ENCODE assay signal across 25 cellular contexts in genomic region chr21:42407476-42407875, GRCh38. TPM values are rescaled to one million over a fixed set of nuclear protein-coding genes. Genes with fewer than 3 reads are reported as not detected.
DNase-seq lines count a peak whose midpoint lies in the region; ATAC-seq and TF ChIP-seq lines count a peak whose summit lies in the region.
"Had no signal": no experiment of that assay in that cellular context is flagged by ENCODE, and none has a peak within 500 bp of the region (broad histone marks: within the 10 kb centered on the region; RNA-seq: fewer than 3 reads in every experiment).

No MANE protein-coding gene starts in this region.

- H3K4me3 ChIP-seq in Loucy (ENCODE audit: low read length, poor library complexity, severe bottlenecking) (peak overlapping the region; percentile 5), upper lobe of right lung (no peak overlapping the region)
- H3K4me3 ChIP-seq: gastrocnemius medialis, uterus had no signal

- H3K36me3 Mint-ChIP-seq in activated naive CD4-positive, alpha-beta T cell treated with anti-CD3 and anti-CD28 coated beads, Interleukin-2, amount 10 ng/mL, durations not matched to agents 7 days and 5 days: peaks cover 44% of the 10 kb centered on the region
- peaks cover 15% of the 10 kb centered on the region for H3K36me3 Mint-ChIP-seq in activated naive CD8-positive, alpha-beta T cell
- H3K36me3 Mint-ChIP-seq: brain had no signal

- no peaks in the 10 kb centered on the region for H3K9me3 ChIP-seq in Loucy (ENCODE audit: insufficient read depth, low read depth, low read length)
- no peaks in the 10 kb centered on the region for H3K9me3 ChIP-seq in upper lobe of right lung
- H3K9me3 ChIP-seq: gastrocnemius medialis, uterus had no signal

- H2AFZ ChIP-seq in Loucy (ENCODE audit: low read length): no peak overlapping the region

- CTCF ChIA-PET in activated naive CD4-positive, alpha-beta T cell treated with anti-CD3 and anti-CD28 coated beads, Interleukin-2, amount 10 ng/mL, durations not matched to agents 7 days and 5 days (lab: Charles Lee): no interaction called here

- peaks cover 45% of the 10 kb centered on the region for H3K4me1 Mint-ChIP-seq in activated naive CD4-positive, alpha-beta T cell treated with anti-CD3 and anti-CD28 coated beads, Interleukin-2, amount 10 ng/mL, durations not matched to agents 7 days and 5 days
- H3K4me1 Mint-ChIP-seq in activated naive CD8-positive, alpha-beta T cell (ENCODE audit: low read depth): peaks cover 66% of the 10 kb centered on the region

- H3K27me3 ChIP-seq in Loucy (ENCODE audit: insufficient read depth, low read length, poor library complexity, severe bottlenecking) (no peaks in the 10 kb centered on the region), upper lobe of right lung (peaks cover 3% of the 10 kb centered on the region)

- no peak for DNase-seq in activated naive CD4-positive, alpha-beta T cell treated with anti-CD3 and anti-CD28 coated beads, Interleukin-2, amount 10 ng/mL, durations not matched to agents 7 days and 5 days
- DNase-seq in activated naive CD4-positive, alpha-beta T cell treated with Interleukin-2 at 50 U/mL for 16 hours: no peak
- DNase-seq in upper lobe of right lung: peak; percentile 44
- DNase-seq in GM13976 (ENCODE audit: low spot score): no peak
- no peak for DNase-seq in amniotic stem cell (lab: John Stamatoyannopoulos, UW)
- DNase-seq: COR-L47; DMS79 treated with DMSO at 0.1 percent for 48 hours; effector CD8-positive, alpha-beta T cell; gastrocnemius medialis; hippocampal formation; left ventricle myocardium superior; NCI-H1436 treated with DMSO at 0.1 percent for 48 hours; NCI-H510A; stimulated activated CD4-positive, alpha-beta T cell treated with anti-CD3 and anti-CD28 coated beads, Interleukin-15, amount 100 ng/mL, for 24 hours; substantia nigra; uterus had no signal

- H3K9me3 Mint-ChIP-seq in activated naive CD4-positive, alpha-beta T cell treated with anti-CD3 and anti-CD28 coated beads, Interleukin-2, amount 10 ng/mL, durations not matched to agents 7 days and 5 days: no peaks in the 10 kb centered on the region
- H3K9me3 Mint-ChIP-seq in activated naive CD8-positive, alpha-beta T cell (ENCODE audit: low read depth): no peaks in the 10 kb centered on the region
- H3K9me3 Mint-ChIP-seq: brain, neural crest cell had no signal

- no peak overlapping the region for H3K27ac Mint-ChIP-seq in activated naive CD4-positive, alpha-beta T cell treated with anti-CD3 and anti-CD28 coated beads, Interleukin-2, amount 10 ng/mL, durations not matched to agents 7 days and 5 days
- peak overlapping the region; percentile 96 for H3K27ac Mint-ChIP-seq in activated naive CD8-positive, alpha-beta T cell
- H3K27ac Mint-ChIP-seq: brain had no signal

- peak overlapping the region; percentile 73 for H3K4me2 ChIP-seq in Loucy (ENCODE audit: low read depth, low read length, poor library complexity, severe bottlenecking)

- peaks cover 52% of the 10 kb centered on the region for H3K79me2 ChIP-seq in Loucy (ENCODE audit: insufficient read depth, low read length)

- no peaks in the 10 kb centered on the region for H4K20me1 ChIP-seq in Loucy (ENCODE audit: insufficient read depth, low read length, poor library complexity, severe bottlenecking)

- H3K9ac ChIP-seq in Loucy (ENCODE audit: low read depth, low read length, poor library complexity, severe bottlenecking): peak overlapping the region; percentile 23

- peaks cover 15% of the 10 kb centered on the region; the same call in 1 of the 2 replicates for H3K36me3 ChIP-seq in Loucy (ENCODE audit: insufficient read depth, low read length)
- H3K36me3 ChIP-seq in upper lobe of right lung: no peaks in the 10 kb centered on the region
- H3K36me3 ChIP-seq: gastrocnemius medialis, uterus had no signal

- no peaks in the 10 kb centered on the region for H3K27me3 Mint-ChIP-seq in activated naive CD4-positive, alpha-beta T cell treated with anti-CD3 and anti-CD28 coated beads, Interleukin-2, amount 10 ng/mL, durations not matched to agents 7 days and 5 days
- no peaks in the 10 kb centered on the region for H3K27me3 Mint-ChIP-seq in activated naive CD8-positive, alpha-beta T cell
- H3K27me3 Mint-ChIP-seq: brain had no signal

- H3K4me1 ChIP-seq in Loucy (ENCODE audit: insufficient read depth, low read length, poor library complexity, severe bottlenecking) (peaks cover 74% of the 10 kb centered on the region), upper lobe of right lung (no peaks in the 10 kb centered on the region)
- H3K4me1 ChIP-seq: gastrocnemius medialis, uterus had no signal

- peak overlapping the region; percentile 98 for H3K4me3 Mint-ChIP-seq in activated naive CD4-positive, alpha-beta T cell treated with anti-CD3 and anti-CD28 coated beads, Interleukin-2, amount 10 ng/mL, durations not matched to agents 7 days and 5 days
- H3K4me3 Mint-ChIP-seq in activated naive CD8-positive, alpha-beta T cell: peak overlapping the region; percentile 94
- H3K4me3 Mint-ChIP-seq: brain, neural crest cell had no signal

- intact Hi-C loops in upper lobe of right lung (cut with DNase I): no loop called here

- no peak overlapping the region for H3K27ac ChIP-seq in upper lobe of right lung
- H3K27ac ChIP-seq: gastrocnemius medialis, uterus had no signal

- in situ Hi-C loops in GM13976 (cut with MboI; ENCODE audit: low sequenced_read_pairs, unreplicated experiment): no loop called here

- H3F3A ChIP-seq in Loucy (ENCODE audit: low read depth): peaks cover 8% of the 10 kb centered on the region; the same call in 1 of the 2 replicates

- H3K9me2 ChIP-seq in Loucy (replicated peaks; ENCODE audit: low read depth, low read length): no peaks in the 10 kb centered on the region

- no peak for ATAC-seq in upper lobe of right lung
- ATAC-seq: esophagus mucosa, gastrocnemius medialis, HCT116, left ventricle myocardium superior, sciatic nerve had no signal

- TF ChIP-seq CTCF in Loucy (conservative IDR thresholded peaks at IDR 0.05; ENCODE audit: low read length): no peak
- no peak for TF ChIP-seq CTCF in upper lobe of right lung (IDR thresholded peaks at IDR 0.05)
- TF ChIP-seq CTCF in GM13976 (IDR thresholded peaks at IDR 0.05; ENCODE audit: borderline replicate concordance, control extremely low read depth, extremely low read depth, insufficient read depth, missing control alignments): no peak

RNA-seq across cellular contexts. Expression of gene UBASH3A, which starts 3.8 kb away (rescaled TPM):
- total RNA-seq in upper lobe of right lung: 1.5 TPM
- total RNA-seq: left ventricle myocardium superior, neural crest cell had no signal

RNA-seq across cellular contexts. Expression of gene TMPRSS3, which starts 11.6 kb away (rescaled TPM):
- total RNA-seq in upper lobe of right lung: 4.1 TPM
- total RNA-seq: gastrocnemius medialis, left ventricle myocardium superior, neural crest cell, posterior vena cava, sciatic nerve had no signal

RNA-seq across cellular contexts. Expression of gene TFF1, which starts 41.1 kb away (rescaled TPM):
- total RNA-seq in upper lobe of right lung: not detected
- total RNA-seq: esophagus mucosa; gastrocnemius medialis; left ventricle myocardium superior; neural crest cell; posterior vena cava; sciatic nerve; T-helper 2 cell treated with Interferon-gamma antibody and Interleukin-4, amounts not matched to agents 100 ng/mL and 5 ng/mL, for 36 hours; uterus had no signal

RNA-seq across cellular contexts. Expression of gene TFF2, which starts 56.7 kb away (rescaled TPM):
- not detected for total RNA-seq in upper lobe of right lung
- total RNA-seq: esophagus mucosa; gastrocnemius medialis; left ventricle myocardium superior; neural crest cell; posterior vena cava; sciatic nerve; T-helper 2 cell treated with Interferon-gamma antibody and Interleukin-4, amounts not matched to agents 100 ng/mL and 5 ng/mL, for 36 hours; uterus had no signal
